ENCODE assay signal across 6 cellular contexts in genomic region chr2:99153921-99154604, GRCh38. TPM values are rescaled to one million over a fixed set of nuclear protein-coding genes. Genes with fewer than 3 reads are reported as not detected.
DNase-seq lines count a peak whose midpoint lies in the region; ATAC-seq and TF ChIP-seq lines count a peak whose summit lies in the region.

No MANE protein-coding gene starts in this region.

- H3K9me3 ChIP-seq in esophagus muscularis mucosa (no peaks in the 10 kb centered on the region), stomach smooth muscle (ENCODE audit: control insufficient read depth in 2 of 2, low read length in 2 of 2) (no peaks in the 10 kb centered on the region)

- DNase-seq in activated T-cell treated with anti-CD3 and anti-CD28 coated beads, Interleukin-2, amount 50 U/mL, for 24 hours = no peak
- no peak for DNase-seq in activated T-cell treated with anti-CD3 and anti-CD28 coated beads, Interleukin-2, amount 50 U/mL, for 48 hours
- DNase-seq in esophagus muscularis mucosa (ENCODE audit: extremely low spot score) (no peak), Kasumi-1 (lab: John Stamatoyannopoulos, UW) (no peak)

- peaks cover 45% of the 10 kb centered on the region for H3K36me3 Mint-ChIP-seq in activated T-cell treated with anti-CD3 and anti-CD28 coated beads, Interleukin-2, amount 50 U/mL, for 24 hours (ENCODE audit: low read depth)

- WGBS in esophagus muscularis mucosa = 46% methylated on average over 12 of the region's 12 CpGs

- H3K4me1 Mint-ChIP-seq in activated T-cell treated with anti-CD3 and anti-CD28 coated beads, Interleukin-2, amount 50 U/mL, for 24 hours (ENCODE audit: low read depth) = peaks cover 33% of the 10 kb centered on the region

- peak overlapping the region; percentile 97 for H3K27ac Mint-ChIP-seq in activated T-cell treated with anti-CD3 and anti-CD28 coated beads, Interleukin-2, amount 50 U/mL, for 24 hours

- peak overlapping the region; percentile 83 to 91 for H3K9ac ChIP-seq in stomach smooth muscle (ENCODE audit: low read length in 2 of 2)

- intact Hi-C loops in esophagus muscularis mucosa (cut with DNase I) = loop anchor here (10.0 kb wide), 1 partner anchor 181 kb away; the partner anchor contains the start of genes EIF5B and TXNDC9

- H3K4me1 ChIP-seq in esophagus muscularis mucosa = peaks cover 10 to 23% (median 20%) of the 10 kb centered on the region in 4 donors
- H3K4me1 ChIP-seq in stomach smooth muscle (ENCODE audit: control insufficient read depth, insufficient read depth, low read length) = peaks cover 11% of the 10 kb centered on the region

- H3K36me3 ChIP-seq in esophagus muscularis mucosa = peaks cover 0 to 22% (median 10%) of the 10 kb centered on the region in 4 donors
- H3K36me3 ChIP-seq in stomach smooth muscle (ENCODE audit: control insufficient read depth in 2 of 2, insufficient read depth in 2 of 2, low read length in 2 of 2) = peaks cover 0 to 2% of the 10 kb centered on the region in 2 donors

- TF ChIP-seq CTCF in esophagus muscularis mucosa (IDR thresholded peaks at IDR 0.05) = no peak

- no peaks in the 10 kb centered on the region for H3K9me3 Mint-ChIP-seq in activated T-cell treated with anti-CD3 and anti-CD28 coated beads, Interleukin-2, amount 50 U/mL, for 24 hours

- no peak for TF ChIP-seq POLR2A in esophagus muscularis mucosa (IDR thresholded peaks at IDR 0.05; ENCODE audit: low read depth)

- no peak for ATAC-seq in GM18870 (IDR thresholded peaks at IDR 0.05; ENCODE audit: unreplicated experiment)

- H3K27ac ChIP-seq in esophagus muscularis mucosa (replicated peaks in 1 of 4) (peak overlapping the region; percentile 83 to 90 (median 86)), stomach smooth muscle (ENCODE audit: low read length) (peak overlapping the region; percentile 87)

- no peak overlapping the region for H3K4me3 Mint-ChIP-seq in activated T-cell treated with anti-CD3 and anti-CD28 coated beads, Interleukin-2, amount 50 U/mL, for 24 hours

- H3K4me3 ChIP-seq in esophagus muscularis mucosa (peak overlapping the region; percentile 65 to 75 (median 70)), stomach smooth muscle (ENCODE audit: low read length in 2 of 2) (peak overlapping the region; percentile 87 to 97)

- no peaks in the 10 kb centered on the region for H3K27me3 Mint-ChIP-seq in activated T-cell treated with anti-CD3 and anti-CD28 coated beads, Interleukin-2, amount 50 U/mL, for 24 hours

- H3K27me3 ChIP-seq in esophagus muscularis mucosa (no peaks in the 10 kb centered on the region), stomach smooth muscle (ENCODE audit: control insufficient read depth in 1 of 2, insufficient read depth in 2 of 2, low read length in 2 of 2) (no peaks in the 10 kb centered on the region)

- no peak for TF ChIP-seq EP300 in esophagus muscularis mucosa (IDR thresholded peaks at IDR 0.05)

RNA-seq across cellular contexts. Expression of gene TSGA10, which starts 0.7 kb away (rescaled TPM):
- 1 to 10 TPM; 1.1 to 4.4 (median 2.0) TPM for total RNA-seq in esophagus muscularis mucosa

RNA-seq across cellular contexts. Expression of gene LIPT1, which starts 0.7 kb away (rescaled TPM):
- 1 to 10 TPM; 4.2 to 6.4 (median 5.4) TPM for total RNA-seq in esophagus muscularis mucosa

RNA-seq across cellular contexts. Expression of gene C2orf15, which starts 12.6 kb away (rescaled TPM):
- total RNA-seq in esophagus muscularis mucosa = under 1 TPM in 1 of 4 donors, not detected in 3; 0.39 TPM

RNA-seq across cellular contexts. Expression of gene MITD1, which starts 26.8 kb away (rescaled TPM):
- total RNA-seq in esophagus muscularis mucosa = 10 to 100 TPM; 15.6 to 17.3 (median 17.0) TPM

RNA-seq across cellular contexts. Expression of gene MRPL30, which starts 26.9 kb away (rescaled TPM):
- 10 to 100 TPM; 20.6 to 23.8 (median 21.6) TPM for total RNA-seq in esophagus muscularis mucosa
